Comparison of ENCODE assay signal across 28 cellular contexts in genomic region chr14:87332001-87332400, GRCh38.
A peak's percentile ranks its signal among the peaks of the same experiment; 100 is the strongest.
DNase-seq lines count a peak whose midpoint lies in the region; ATAC-seq and TF ChIP-seq lines count a peak whose summit lies in the region.
"Had no signal": no experiment of that assay in that cellular context is flagged by ENCODE, and none has a peak within 500 bp of the region (broad histone marks: within the 10 kb centered on the region; RNA-seq: fewer than 3 reads in every experiment).

No MANE protein-coding gene starts in this region.

- H3K27me3 Mint-ChIP-seq in MCF 10A (ENCODE audit: insufficient read depth, unreplicated experiment) (no peaks in the 10 kb centered on the region), Caco-2 (ENCODE audit: insufficient read depth, unreplicated experiment) (no peaks in the 10 kb centered on the region)
- H3K27me3 Mint-ChIP-seq in activated CD8-positive, alpha-beta T cell treated with anti-CD3 and anti-CD28 coated beads for 36 hours = no peaks in the 10 kb centered on the region
- H3K27me3 Mint-ChIP-seq: activated CD8-positive, alpha-beta memory T cell treated with anti-CD3 and anti-CD28 coated beads, Interleukin-2, amount 10 ng/mL, durations not matched to agents 7 days and 5 days; activated naive CD8-positive, alpha-beta T cell treated with anti-CD3 and anti-CD28 coated beads, Interleukin-2, amount 10 ng/mL, durations not matched to agents 7 days and 5 days; activated T-helper 17 cell treated with anti-CD3 and anti-CD28 coated beads, Interleukin-2, amount 50 U/mL, for 72 hours; stimulated activated naive CD8-positive, alpha-beta T cell treated with anti-CD3 and anti-CD28 coated beads, Interleukin-15, amount 100 ng/mL, for 72 hours; type B pancreatic cell had no signal

- TF ChIP-seq CTCF in MCF 10A (IDR thresholded peaks at IDR 0.05; ENCODE audit: unreplicated experiment) (no peak), breast epithelium (IDR thresholded peaks at IDR 0.05) (no peak), fibroblast of villous mesenchyme (IDR thresholded peaks at IDR 0.05; ENCODE audit: insufficient read depth, low read depth, low read length) (no peak), Caco-2 (IDR thresholded peaks at IDR 0.05; ENCODE audit: insufficient read depth in 1 of 2, low read depth in 1 of 2, low read length in 1 of 2, severe bottlenecking in 1 of 2, unreplicated experiment in 1 of 2) (no peak)
- no peak for TF ChIP-seq CTCF in activated CD8-positive, alpha-beta T cell treated with anti-CD3 and anti-CD28 coated beads for 36 hours (IDR thresholded peaks at IDR 0.05)

- H3K4me3 ChIP-seq in breast epithelium (no peak overlapping the region), fibroblast of villous mesenchyme (ENCODE audit: low read depth, low read length) (no peak overlapping the region), Caco-2 (ENCODE audit: low read depth, low read length) (no peak overlapping the region)
- H3K4me3 ChIP-seq: dorsolateral prefrontal cortex, hepatocyte had no signal

- intact Hi-C loops in MCF 10A (cut with micrococcal nuclease) (loop anchor here (2.0 to 10.0 kb wide), 3 partner anchors 267 to 369 kb away; no protein-coding TSS in a partner anchor), breast epithelium (cut with DNase I; ENCODE audit: low total_unique reads) (no loop called here), Caco-2 (cut with micrococcal nuclease; ENCODE audit: unreplicated experiment) (no loop called here)
- intact Hi-C loops in activated CD8-positive, alpha-beta T cell treated with anti-CD3 and anti-CD28 coated beads for 36 hours (cut with micrococcal nuclease) = no loop called here

- H3K4me1 ChIP-seq in breast epithelium (no peaks in the 10 kb centered on the region), Caco-2 (no peaks in the 10 kb centered on the region)

- H3K4me3 Mint-ChIP-seq in MCF 10A (ENCODE audit: unreplicated experiment) (no peak overlapping the region), Caco-2 (ENCODE audit: unreplicated experiment) (no peak overlapping the region)
- no peak overlapping the region for H3K4me3 Mint-ChIP-seq in activated CD8-positive, alpha-beta T cell treated with anti-CD3 and anti-CD28 coated beads for 36 hours
- H3K4me3 Mint-ChIP-seq: activated CD8-positive, alpha-beta memory T cell treated with anti-CD3 and anti-CD28 coated beads, Interleukin-2, amount 10 ng/mL, durations not matched to agents 7 days and 5 days; activated naive CD8-positive, alpha-beta T cell treated with anti-CD3 and anti-CD28 coated beads, Interleukin-2, amount 10 ng/mL, durations not matched to agents 7 days and 5 days; activated T-helper 17 cell treated with anti-CD3 and anti-CD28 coated beads, Interleukin-2, amount 50 U/mL, for 72 hours; HFFc6; nephron progenitor cell; stimulated activated naive CD8-positive, alpha-beta T cell treated with anti-CD3 and anti-CD28 coated beads, Interleukin-15, amount 100 ng/mL, for 72 hours; type B pancreatic cell had no signal

- H3K36me3 Mint-ChIP-seq in MCF 10A (ENCODE audit: insufficient read depth, unreplicated experiment) (no peaks in the 10 kb centered on the region), Caco-2 (ENCODE audit: insufficient read depth, unreplicated experiment) (no peaks in the 10 kb centered on the region)
- no peaks in the 10 kb centered on the region for H3K36me3 Mint-ChIP-seq in activated CD8-positive, alpha-beta T cell treated with anti-CD3 and anti-CD28 coated beads for 36 hours (ENCODE audit: low read depth)
- H3K36me3 Mint-ChIP-seq: activated CD8-positive, alpha-beta memory T cell treated with anti-CD3 and anti-CD28 coated beads, Interleukin-2, amount 10 ng/mL, durations not matched to agents 7 days and 5 days; activated naive CD8-positive, alpha-beta T cell treated with anti-CD3 and anti-CD28 coated beads, Interleukin-2, amount 10 ng/mL, durations not matched to agents 7 days and 5 days; type B pancreatic cell had no signal

- POLR2A ChIA-PET in MCF 10A (lab: Yijun Ruan, JAX) (interaction anchor here (1.0 kb wide), 1 partner anchor 25 kb away, joined by 3 read pairs; no protein-coding TSS in a partner anchor), Caco-2 (lab: Charles Lee) (no interaction called here)
- POLR2A ChIA-PET in activated CD8-positive, alpha-beta T cell treated with anti-CD3 and anti-CD28 coated beads for 36 hours (lab: Charles Lee) = no interaction called here

- no peak overlapping the region for H3K27ac ChIP-seq in breast epithelium
- H3K27ac ChIP-seq: C4-2B, dorsolateral prefrontal cortex, hepatocyte had no signal

- no peaks in the 10 kb centered on the region for H3K36me3 ChIP-seq in breast epithelium
- no peaks in the 10 kb centered on the region for H3K36me3 ChIP-seq in Caco-2 (ENCODE audit: control insufficient read depth, insufficient read depth, low read length)

- CTCF ChIA-PET in MCF 10A (lab: Yijun Ruan, JAX) = interaction anchor here (0.7 to 1.1 kb wide), 2 partner anchors 118 to 283 kb away, joined by 3 read pairs; no protein-coding TSS in a partner anchor
- CTCF ChIA-PET in Caco-2 (lab: Charles Lee) = no interaction called here
- CTCF ChIA-PET in activated CD8-positive, alpha-beta T cell treated with anti-CD3 and anti-CD28 coated beads for 36 hours (lab: Charles Lee) = no interaction called here

- no peak for TF ChIP-seq POLR2A in breast epithelium (IDR thresholded peaks at IDR 0.05)

- H3K9me3 Mint-ChIP-seq in MCF 10A (ENCODE audit: unreplicated experiment) (no peaks in the 10 kb centered on the region), Caco-2 (ENCODE audit: unreplicated experiment) (no peaks in the 10 kb centered on the region)
- no peaks in the 10 kb centered on the region for H3K9me3 Mint-ChIP-seq in activated CD8-positive, alpha-beta T cell treated with anti-CD3 and anti-CD28 coated beads for 36 hours
- H3K9me3 Mint-ChIP-seq: nephron progenitor cell, type B pancreatic cell had no signal

- no peak for ATAC-seq in activated CD8-positive, alpha-beta T cell treated with anti-CD3 and anti-CD28 coated beads for 36 hours
- no peak for ATAC-seq in GM21367 (IDR thresholded peaks at IDR 0.05; ENCODE audit: unreplicated experiment)
- ATAC-seq: activated CD8-positive, alpha-beta memory T cell treated with anti-CD3 and anti-CD28 coated beads, Interleukin-2, amount 10 ng/mL, durations not matched to agents 7 days and 5 days; activated T-helper 17 cell treated with anti-CD3 and anti-CD28 coated beads, Interleukin-2, amount 50 U/mL, for 72 hours; stimulated activated naive CD8-positive, alpha-beta T cell treated with anti-CD3 and anti-CD28 coated beads, Interleukin-15, amount 100 ng/mL, for 72 hours had no signal

- DNase-seq in MCF 10A (ENCODE audit: unreplicated experiment) (peak; percentile 59), breast epithelium (ENCODE audit: low spot score in 2 of 2) (no peak), astrocyte of the hippocampus (ENCODE audit: low read depth, low spot score) (peak; percentile 25), fibroblast of villous mesenchyme (ENCODE audit: low read depth) (peak; percentile 45), Caco-2 (no peak), islet precursor cell (no peak)
- DNase-seq in activated CD8-positive, alpha-beta T cell treated with anti-CD3 and anti-CD28 coated beads for 36 hours = no peak
- DNase-seq: 8988T; activated CD8-positive, alpha-beta memory T cell treated with anti-CD3 and anti-CD28 coated beads, Interleukin-2, amount 10 ng/mL, durations not matched to agents 7 days and 5 days; activated naive CD8-positive, alpha-beta T cell treated with anti-CD3 and anti-CD28 coated beads, Interleukin-2, amount 10 ng/mL, durations not matched to agents 7 days and 5 days; dorsolateral prefrontal cortex; GF-D8; HFFc6; KG1; kidney; midbrain; MV-4-11; NCI-H1694 treated with DMSO at 0.1 percent for 48 hours; NCI-H345; nephron progenitor cell; NK-92 treated with Interleukin-12 subunit alpha and Interleukin-12 subunit beta, amount 100 ng/mL, for 24 hours; RPMI8226; stimulated activated naive CD8-positive, alpha-beta T cell treated with anti-CD3 and anti-CD28 coated beads, Interleukin-15, amount 100 ng/mL, for 72 hours had no signal

- H3K27ac Mint-ChIP-seq in MCF 10A (ENCODE audit: low read depth, unreplicated experiment) = no peak overlapping the region
- H3K27ac Mint-ChIP-seq in Caco-2 (ENCODE audit: unreplicated experiment) = no peak overlapping the region
- H3K27ac Mint-ChIP-seq in activated CD8-positive, alpha-beta T cell treated with anti-CD3 and anti-CD28 coated beads for 36 hours = no peak overlapping the region
- H3K27ac Mint-ChIP-seq: activated CD8-positive, alpha-beta memory T cell treated with anti-CD3 and anti-CD28 coated beads, Interleukin-2, amount 10 ng/mL, durations not matched to agents 7 days and 5 days; activated naive CD8-positive, alpha-beta T cell treated with anti-CD3 and anti-CD28 coated beads, Interleukin-2, amount 10 ng/mL, durations not matched to agents 7 days and 5 days; activated T-helper 17 cell treated with anti-CD3 and anti-CD28 coated beads, Interleukin-2, amount 50 U/mL, for 72 hours; HFFc6; nephron progenitor cell; stimulated activated naive CD8-positive, alpha-beta T cell treated with anti-CD3 and anti-CD28 coated beads, Interleukin-15, amount 100 ng/mL, for 72 hours; type B pancreatic cell had no signal

- H3K27me3 ChIP-seq in breast epithelium (no peaks in the 10 kb centered on the region), Caco-2 (replicated peaks; ENCODE audit: control insufficient read depth, insufficient read depth, low read length) (no peaks in the 10 kb centered on the region)
- H3K27me3 ChIP-seq: dorsolateral prefrontal cortex, hepatocyte had no signal

- BruUV-seq in MCF 10A (replicated peaks; lab: Mats Ljungman, UMichigan) (no TSS peak), Caco-2 (replicated peaks; lab: Mats Ljungman, UMichigan) (no TSS peak)

- H3K4me1 Mint-ChIP-seq in MCF 10A (ENCODE audit: insufficient read depth, unreplicated experiment) (peaks cover 14% of the 10 kb centered on the region), Caco-2 (ENCODE audit: low read depth, unreplicated experiment) (no peaks in the 10 kb centered on the region)
- H3K4me1 Mint-ChIP-seq in activated CD8-positive, alpha-beta T cell treated with anti-CD3 and anti-CD28 coated beads for 36 hours (ENCODE audit: low read depth) = no peaks in the 10 kb centered on the region
- H3K4me1 Mint-ChIP-seq: activated CD8-positive, alpha-beta memory T cell treated with anti-CD3 and anti-CD28 coated beads, Interleukin-2, amount 10 ng/mL, durations not matched to agents 7 days and 5 days; activated naive CD8-positive, alpha-beta T cell treated with anti-CD3 and anti-CD28 coated beads, Interleukin-2, amount 10 ng/mL, durations not matched to agents 7 days and 5 days; activated T-helper 17 cell treated with anti-CD3 and anti-CD28 coated beads, Interleukin-2, amount 50 U/mL, for 72 hours; nephron progenitor cell; stimulated activated naive CD8-positive, alpha-beta T cell treated with anti-CD3 and anti-CD28 coated beads, Interleukin-15, amount 100 ng/mL, for 72 hours had no signal

- H3K9me3 ChIP-seq in breast epithelium = no peaks in the 10 kb centered on the region
- no peaks in the 10 kb centered on the region for H3K9me3 ChIP-seq in Caco-2

Comparison
In these comparisons a context has a peak if more than half of its experiments do, and no peak if none do; other contexts are left out.
1. DNase-seq: peak in MCF 10A (single experiment), astrocyte of the hippocampus (single experiment) and fibroblast of villous mesenchyme (single experiment); none in breast epithelium (0 of 2), Caco-2 (0 of 2), activated CD8-positive, alpha-beta T cell treated with anti-CD3 and anti-CD28 coated beads for 36 hours (single experiment) and islet precursor cell (single experiment).